In genomic region chr19:51188227-51188559, GRCh38 we compare ENCODE assay signal across 26 cellular contexts. TPM values are rescaled to one million over a fixed set of nuclear protein-coding genes. Genes with fewer than 3 reads are reported as not detected.
A peak's percentile ranks its signal among the peaks of the same experiment; 100 is the strongest.
DNase-seq lines count a peak whose midpoint lies in the region; ATAC-seq, FAIRE-seq and TF ChIP-seq lines count a peak whose summit lies in the region.
"Had no signal": no experiment of that assay in that cellular context is flagged by ENCODE, and none has a peak within 500 bp of the region (broad histone marks: within the 10 kb centered on the region; RNA-seq: fewer than 3 reads in every experiment).

No MANE protein-coding gene starts in this region.

- H3K27me3 ChIP-seq in Karpas-422 (ENCODE audit: low read length) (no peaks in the 10 kb centered on the region), K562 (ENCODE audit: control insufficient read depth in 2 of 2, insufficient read depth in 2 of 2, low read length in 2 of 2) (peaks cover 12 to 66% of the 10 kb centered on the region in 2 experiments; a peak in 4 of 5 replicates), thyroid gland (peaks cover 4% of the 10 kb centered on the region), body of pancreas (no peaks in the 10 kb centered on the region)

- TF ChIP-seq CTCF in K562 (IDR thresholded peaks at IDR 0.05 in 2 of 3, conservative IDR thresholded peaks at IDR 0.05 in 1 of 3; ENCODE audit: insufficient read depth in 2 of 3, low read depth in 1 of 3, low read length in 3 of 3) (no peak), osteocyte (IDR thresholded peaks at IDR 0.05) (no peak), thyroid gland (IDR thresholded peaks at IDR 0.05) (no peak), body of pancreas (IDR thresholded peaks at IDR 0.05) (no peak)

- H3K4me3 Mint-ChIP-seq in osteocyte (ENCODE audit: unreplicated experiment), result no peak overlapping the region
- H3K4me3 Mint-ChIP-seq: B cell; CD4-positive, alpha-beta T cell; CD8-positive, alpha-beta T cell had no signal

- no peaks in the 10 kb centered on the region for H3K27me3 Mint-ChIP-seq in osteocyte (ENCODE audit: unreplicated experiment)

- intact Hi-C loops in K562 (cut with micrococcal nuclease), result no loop called here
- intact Hi-C loops in thyroid gland (cut with DNase I), result no loop called here
- intact Hi-C loops in body of pancreas (cut with DNase I), result no loop called here

- no peak for ATAC-seq in K562
- ATAC-seq in body of pancreas, result no peak
- ATAC-seq: A549; CD8-positive, alpha-beta T cell had no signal

- H3K9me2 ChIP-seq in Karpas-422 (replicated peaks; ENCODE audit: insufficient read depth, low read length), result no peaks in the 10 kb centered on the region

- H3K4me1 ChIP-seq in Karpas-422 (ENCODE audit: low read length) (no peaks in the 10 kb centered on the region), K562 (replicated peaks in 1 of 2; ENCODE audit: control insufficient read depth in 2 of 2, insufficient read depth in 2 of 2, low read length in 2 of 2) (peaks cover 0 to 2% of the 10 kb centered on the region in 2 experiments; a peak in 1 of 5 replicates), thyroid gland (no peaks in the 10 kb centered on the region), body of pancreas (no peaks in the 10 kb centered on the region)
- H3K4me1 ChIP-seq: A549, Caco-2 had no signal

- no peak for TF ChIP-seq POLR2A in K562 (conservative IDR thresholded peaks at IDR 0.05)
- no peak for TF ChIP-seq POLR2A in thyroid gland (IDR thresholded peaks at IDR 0.05)
- no peak for TF ChIP-seq POLR2A in body of pancreas (IDR thresholded peaks at IDR 0.05)

- no peaks in the 10 kb centered on the region for H3K9me3 Mint-ChIP-seq in osteocyte (ENCODE audit: unreplicated experiment)
- H3K9me3 Mint-ChIP-seq: CD4-positive, alpha-beta T cell; CD8-positive, alpha-beta T cell had no signal

- FAIRE-seq in K562 (lab: Jason Lieb, UNC), result no peak
- FAIRE-seq: A549, D721Med, G401.6, GM12892, GM18507, GM19239 had no signal

- H3K4me3 ChIP-seq in Karpas-422 (ENCODE audit: low read length), result no peak overlapping the region
- H3K4me3 ChIP-seq in K562, result no peak overlapping the region
- no peak overlapping the region for H3K4me3 ChIP-seq in thyroid gland (replicated peaks in 1 of 3)
- H3K4me3 ChIP-seq in body of pancreas, result no peak overlapping the region
- H3K4me3 ChIP-seq: A549; BLaER1 treated with 17β-estradiol and CSF1 and Interleukin-3, amounts not matched to agents 10 nM and 100 nM had no signal

- BruUV-seq in K562 (replicated peaks; lab: Mats Ljungman, UMichigan), result no TSS peak

- H2AFZ ChIP-seq in Karpas-422 (ENCODE audit: low read length), result no peak overlapping the region
- no peak overlapping the region for H2AFZ ChIP-seq in K562 (ENCODE audit: low read depth, low read length)

- H3K27ac Mint-ChIP-seq in osteocyte (ENCODE audit: unreplicated experiment), result no peak overlapping the region
- H3K27ac Mint-ChIP-seq: B cell; CD4-positive, alpha-beta T cell; CD8-positive, alpha-beta T cell had no signal

- no peak overlapping the region for H3K9ac ChIP-seq in Karpas-422 (ENCODE audit: low read length)
- H3K9ac ChIP-seq in K562 (ENCODE audit: insufficient read depth in 1 of 2, low read depth in 2 of 2, low read length in 2 of 2), result no peak overlapping the region
- H3K9ac ChIP-seq: BLaER1 treated with 17β-estradiol and CSF1 and Interleukin-3, amounts not matched to agents 10 nM and 100 nM had no signal

- H3K27ac ChIP-seq in Karpas-422 (ENCODE audit: low read length) (no peak overlapping the region), K562 (ENCODE audit: extremely low read depth, low read depth, low read length) (no peak overlapping the region), thyroid gland (no peak overlapping the region), body of pancreas (no peak overlapping the region)
- H3K27ac ChIP-seq: 22Rv1; A549; BLaER1 treated with 17β-estradiol and CSF1 and Interleukin-3, amounts not matched to agents 10 nM and 100 nM; C4-2B had no signal

- no peaks in the 10 kb centered on the region for H3K4me1 Mint-ChIP-seq in osteocyte (ENCODE audit: unreplicated experiment)
- H3K4me1 Mint-ChIP-seq: B cell had no signal

- no peaks in the 10 kb centered on the region for H3K36me3 ChIP-seq in Karpas-422 (ENCODE audit: insufficient read depth, low read length)
- H3K36me3 ChIP-seq in K562 (ENCODE audit: control insufficient read depth, insufficient read depth, low read length), result no peaks in the 10 kb centered on the region
- H3K36me3 ChIP-seq in thyroid gland, result no peaks in the 10 kb centered on the region
- no peaks in the 10 kb centered on the region for H3K36me3 ChIP-seq in body of pancreas (replicated peaks in 1 of 2; ENCODE audit: insufficient read depth in 1 of 2, low read depth in 2 of 2)
- H3K36me3 ChIP-seq: BLaER1 treated with 17β-estradiol and CSF1 and Interleukin-3, amounts not matched to agents 10 nM and 100 nM had no signal

- H3K9me3 ChIP-seq in Karpas-422 (ENCODE audit: low read length) (no peaks in the 10 kb centered on the region), K562 (replicated peaks; ENCODE audit: control insufficient read depth, insufficient read depth, low read depth, low read length) (no peaks in the 10 kb centered on the region), thyroid gland (no peaks in the 10 kb centered on the region), body of pancreas (no peaks in the 10 kb centered on the region)
- H3K9me3 ChIP-seq: A549; BLaER1 treated with 17β-estradiol and CSF1 and Interleukin-3, amounts not matched to agents 10 nM and 100 nM; Caco-2 had no signal

- CTCF ChIA-PET in K562 (lab: Yijun Ruan, JAX; ENCODE audit: low intra/inter-chr PET ratio), result no interaction called here

- 4% methylated on average over 2 of the region's 2 CpGs for WGBS in K562 (ENCODE audit: insufficient coverage, low coverage, missing lambda C conversion rate)
- 83 to 89% methylated on average over 2 of the region's 2 CpGs for WGBS in thyroid gland, 2 donors
- 76 to 85% methylated on average over 2 of the region's 2 CpGs for WGBS in body of pancreas, 2 donors

- in situ Hi-C loops in K562 (cut with MboI), result no loop called here

- POLR2A ChIA-PET in K562 (lab: Yijun Ruan, JAX), result no interaction called here

- H3K36me3 Mint-ChIP-seq in osteocyte (ENCODE audit: unreplicated experiment), result no peaks in the 10 kb centered on the region
- H3K36me3 Mint-ChIP-seq: CD8-positive, alpha-beta T cell had no signal

- DNase-seq in activated CD8-positive, alpha-beta memory T cell treated with anti-CD3 and anti-CD28 coated beads, Interleukin-2, amount 50 U/mL, for 48 hours, result peak; percentile 12
- no peak for DNase-seq in activated CD8-positive, alpha-beta memory T cell treated with anti-CD3 and anti-CD28 coated beads, Interleukin-2, amount 50 U/mL, for 4 hours
- DNase-seq in Karpas-422, result peak; percentile 46
- DNase-seq in K562 (ENCODE audit: extremely low read depth in 1 of 4, low spot score in 3 of 4), result no peak
- peak; percentile 8 for DNase-seq in osteocyte (ENCODE audit: extremely low spot score, unreplicated experiment)
- DNase-seq in amygdala (lab: John Stamatoyannopoulos, UW), result no peak
- DNase-seq in thyroid gland, result no peak
- no peak for DNase-seq in body of pancreas
- DNase-seq: AML-193; Caco-2; Calu3; CD4-positive, alpha-beta T cell; CD8-positive, alpha-beta T cell; DMS79 treated with DMSO at 0.1 percent for 48 hours; GF-D8 had no signal

- TF ChIP-seq RAD21 in K562 (CRISPR knock-in tag; conservative IDR thresholded peaks at IDR 0.05 in 1 of 2, IDR thresholded peaks at IDR 0.05 in 1 of 2), result no peak

- no peaks in the 10 kb centered on the region for H3K9me1 ChIP-seq in K562 (ENCODE audit: control insufficient read depth, insufficient read depth, low read length)

- H3K4me2 ChIP-seq in Karpas-422 (ENCODE audit: low read depth, low read length, poor library complexity, severe bottlenecking) (no peak overlapping the region), K562 (ENCODE audit: insufficient read depth, low read length) (no peak overlapping the region)
- H3K4me2 ChIP-seq: A549; BLaER1 treated with 17β-estradiol and CSF1 and Interleukin-3, amounts not matched to agents 10 nM and 100 nM had no signal

- H4K20me1 ChIP-seq in Karpas-422 (ENCODE audit: insufficient read depth, low read depth, low read length) (no peaks in the 10 kb centered on the region), K562 (replicated peaks; ENCODE audit: control insufficient read depth, insufficient read depth, low read length) (no peaks in the 10 kb centered on the region)
- H4K20me1 ChIP-seq: BLaER1 treated with 17β-estradiol and CSF1 and Interleukin-3, amounts not matched to agents 10 nM and 100 nM had no signal

- TF ChIP-seq EP300 in K562 (IDR thresholded peaks at IDR 0.05; ENCODE audit: low read length), result no peak

- H3K79me2 ChIP-seq in Karpas-422 (ENCODE audit: low read length) (no peaks in the 10 kb centered on the region), K562 (ENCODE audit: control insufficient read depth, insufficient read depth, low read length) (no peaks in the 10 kb centered on the region)

RNA-seq across cellular contexts. Expression of gene CD33, which starts 36.7 kb away (rescaled TPM):
- 18.1 and 19.3 TPM in 2 replicates for total RNA-seq in Karpas-422 (2014; rRNA removed; shearing (Covaris generic); ENCODE audit: low replicate concordance)
- total RNA-seq in K562 (2011; cell fraction: chromatin; rRNA removed; ENCODE audit: low replicate concordance), result 25.2 and 27.4 TPM in 2 replicates
- 17.5 and 20.2 TPM in 2 replicates for total RNA-seq in K562 (2011; cell fraction: nucleolus; rRNA removed)
- total RNA-seq in K562 (2011; cell fraction: nucleoplasm; rRNA removed), result 22.7 and 29.1 TPM in 2 replicates
- total RNA-seq in K562 (2014; rRNA removed), result 38.4 and 39.7 TPM in 2 replicates
- total RNA-seq in K562 (2014; rRNA removed; fragmentation: Illumina TruSeq; extraction: Trizol), result 42.6 and 44.4 TPM in 2 replicates
- 49.6 and 50.1 TPM in 2 replicates for total RNA-seq in K562 (2015; rRNA removed; fragmentation: Illumina TruSeq; extraction: Trizol)
- total RNA-seq in K562 (2021), result 34.1 and 36.1 TPM in 2 replicates
- polyA plus RNA-seq in K562 (2011; rRNA removed), result 50.7 and 122 TPM in 2 replicates
- 43.7 and 78.9 TPM in 2 replicates for polyA plus RNA-seq in K562 (2011; cell fraction: cytosol; rRNA removed)
- 59.9 and 117 TPM in 2 replicates for polyA plus RNA-seq in K562 (2011; cell fraction: nucleus; rRNA removed)
- 45.2 and 161 TPM in 2 replicates for polyA plus RNA-seq in K562 (2012)
- polyA plus RNA-seq in K562 (2014; fragmentation: Illumina TruSeq; extraction: Trizol), result 52.5 and 60.0 TPM in 2 replicates
- polyA plus RNA-seq in K562 (2014; fragmentation: Nextera tagmentation; extraction: Ambion mirVana), result 10 to 100 TPM; 79.0 to 88.6 TPM
- polyA plus RNA-seq in K562 (2014; rRNA removed), result 39.6 and 42.5 TPM in 2 replicates
- 20.3 and 47.6 TPM in 2 replicates for polyA minus RNA-seq in K562 (2011; rRNA and poly(A)+ RNA removed)
- polyA minus RNA-seq in K562 (2011; cell fraction: cytosol; rRNA and poly(A)+ RNA removed), result 15.5 and 24.4 TPM in 2 replicates
- 13.6 and 36.4 TPM in 2 replicates for polyA minus RNA-seq in K562 (2011; cell fraction: nucleus; rRNA and poly(A)+ RNA removed)
- total RNA-seq in osteocyte, result not detected in 2 replicates
- total RNA-seq in thyroid gland, result 1 to 10 TPM in 3 of 4 donors, under 1 TPM in 1; 0.54 to 4.0 (median 1.8) TPM
- total RNA-seq in body of pancreas, result 1 to 10 TPM; 1.3 TPM
- total RNA-seq: B cell; Caco-2; Calu3; CD8-positive, alpha-beta T cell had no signal
- polyA plus RNA-seq: BJ had no signal

RNA-seq across cellular contexts. Expression of gene SIGLEC7, which starts 46.1 kb away (rescaled TPM):
- not detected in 2 replicates for total RNA-seq in Karpas-422 (2014; rRNA removed; shearing (Covaris generic); ENCODE audit: low replicate concordance)
- not detected in 2 replicates for total RNA-seq in K562 (2011; cell fraction: chromatin; rRNA removed; ENCODE audit: low replicate concordance)
- not detected in 2 replicates for total RNA-seq in K562 (2011; cell fraction: nucleolus; rRNA removed)
- total RNA-seq in K562 (2011; cell fraction: nucleoplasm; rRNA removed), result not detected in 2 replicates
- total RNA-seq in K562 (2014; rRNA removed), result not detected in 2 replicates
- total RNA-seq in K562 (2014; rRNA removed; fragmentation: Illumina TruSeq; extraction: Trizol), result not detected in 2 replicates
- total RNA-seq in K562 (2015; rRNA removed; fragmentation: Illumina TruSeq; extraction: Trizol), result not detected in 2 replicates
- total RNA-seq in K562 (2021), result not detected in 2 replicates
- polyA plus RNA-seq in K562 (2011; rRNA removed), result 0.10 TPM in 1 of 2 replicates, not detected in the other
- 0.03 and 0.06 TPM in 2 replicates for polyA plus RNA-seq in K562 (2011; cell fraction: cytosol; rRNA removed)
- 0.92 TPM in 1 of 2 replicates, not detected in the other for polyA plus RNA-seq in K562 (2011; cell fraction: nucleus; rRNA removed)
- polyA plus RNA-seq in K562 (2012), result 0.10 and 0.24 TPM in 2 replicates
- polyA plus RNA-seq in K562 (2014; fragmentation: Illumina TruSeq; extraction: Trizol), result not detected in 2 replicates
- not detected for polyA plus RNA-seq in K562 (2014; fragmentation: Nextera tagmentation; extraction: Ambion mirVana)
- polyA plus RNA-seq in K562 (2014; rRNA removed), result 0.12 TPM in 1 of 2 replicates, not detected in the other
- polyA minus RNA-seq in K562 (2011; rRNA and poly(A)+ RNA removed), result not detected in 2 replicates
- not detected in 2 replicates for polyA minus RNA-seq in K562 (2011; cell fraction: cytosol; rRNA and poly(A)+ RNA removed)
- not detected in 2 replicates for polyA minus RNA-seq in K562 (2011; cell fraction: nucleus; rRNA and poly(A)+ RNA removed)
- not detected in 2 replicates for total RNA-seq in osteocyte
- 1 to 10 TPM in 1 of 4 donors, under 1 TPM in 1, not detected in 2; 0.54 to 1.0 TPM for total RNA-seq in thyroid gland
- not detected for total RNA-seq in body of pancreas
- total RNA-seq: B cell; Caco-2; Calu3; CD8-positive, alpha-beta T cell had no signal
- polyA plus RNA-seq: A549, BJ had no signal

Comparison
In these comparisons a context has a peak if more than half of its experiments do, and no peak if none do; other contexts are left out.
1. DNase-seq: peak in activated CD8-positive, alpha-beta memory T cell treated with anti-CD3 and anti-CD28 coated beads, Interleukin-2, amount 50 U/mL, for 48 hours (single experiment), Karpas-422 (single experiment) and osteocyte (single experiment); none in activated CD8-positive, alpha-beta memory T cell treated with anti-CD3 and anti-CD28 coated beads, Interleukin-2, amount 50 U/mL, for 4 hours (single experiment), K562 (0 of 4), amygdala (0 of 56), thyroid gland (0 of 2) and body of pancreas (0 of 4).